ENCODE assay signal across 1 cellular context in genomic region chr9:120909904-120910303, GRCh38.
TF ChIP-seq lines count a peak whose summit lies in the region.

No MANE protein-coding gene starts in this region.

TF ChIP-seq in HCT116, 20 proteins besides CTCF, POLR2A, EP300 and RAD21 (continued from another document):
- TF ChIP-seq ZBTB33 (IDR thresholded peaks at IDR 0.05; ENCODE audit: extremely low read depth, insufficient replicate concordance, low read length) = no peak
- peak; percentile 54; the same call in 1 of the 2 replicates for TF ChIP-seq JUND (IDR thresholded peaks at IDR 0.05)
